Comparison of ENCODE assay signal across 15 cellular contexts in the genomic region with DNA sequence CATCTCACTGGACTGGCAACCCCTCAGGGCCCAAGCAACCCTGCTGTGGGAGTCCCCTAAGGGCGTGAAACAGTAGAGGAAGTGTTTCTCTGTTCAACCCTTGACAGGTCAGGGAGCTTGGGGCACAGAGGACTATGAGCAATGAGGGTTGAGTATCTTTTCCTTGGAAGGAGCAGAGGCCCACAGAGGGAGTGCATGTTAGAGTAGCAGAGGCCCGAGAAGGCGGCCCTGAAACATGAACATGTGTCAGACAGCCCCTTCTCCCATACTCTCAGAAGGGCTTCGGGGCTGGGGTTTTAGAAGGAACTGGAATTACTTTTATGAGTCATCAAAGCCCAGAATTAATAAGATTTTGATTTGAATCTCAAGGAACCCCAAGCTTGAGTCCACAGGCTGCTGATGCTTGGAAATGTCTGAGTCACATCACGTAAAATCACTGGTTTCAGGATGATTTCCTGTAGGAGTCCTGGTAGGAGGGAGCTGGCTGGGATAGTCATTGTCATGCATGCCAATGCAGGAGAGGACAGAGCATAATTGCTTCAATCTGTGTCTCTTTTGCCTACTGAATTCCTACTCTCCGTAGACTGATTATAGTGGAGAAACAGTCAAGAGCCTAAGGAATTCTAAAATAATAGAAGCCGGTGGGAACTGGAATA. TPM values are rescaled to one million over a fixed set of nuclear protein-coding genes. Genes with fewer than 3 reads are reported as not detected.
DNase-seq lines count a peak whose midpoint lies in the region; ATAC-seq and TF ChIP-seq lines count a peak whose summit lies in the region.
"Had no signal": no experiment of that assay in that cellular context is flagged by ENCODE, and none has a peak within 500 bp of the region (broad histone marks: within the 10 kb centered on the region; RNA-seq: fewer than 3 reads in every experiment).

No MANE protein-coding gene starts in this region.

- 0 out of 2 replicates have a peak overlapping the region, but pooled peaks have one; percentile 16 for H3K23ac ChIP-seq in IMR-90 (ENCODE audit: low read depth, low read length)

- ATAC-seq in IMR-90 (ENCODE audit: low read depth), result peak; percentile 84

- no peak overlapping the region for H3K56ac ChIP-seq in IMR-90 (ENCODE audit: extremely low read depth, insufficient read depth, low read length)

- H3K4me3 ChIP-seq in IMR-90 (ENCODE audit: insufficient read depth, low read depth, low read length), result no peak overlapping the region
- no peak overlapping the region for H3K4me3 ChIP-seq in cardiac fibroblast (replicated peaks in 1 of 2; ENCODE audit: low read depth in 2 of 2, low read length in 2 of 2)
- H3K4me3 ChIP-seq in neural progenitor cell, result no peak overlapping the region
- H3K4me3 ChIP-seq: vagina had no signal

- TF ChIP-seq POLR2A in IMR-90 (IDR thresholded peaks at IDR 0.05; ENCODE audit: low read depth, low read length), result no peak
- TF ChIP-seq POLR2A in erythroblast (IDR thresholded peaks at IDR 0.05; ENCODE audit: low read length), result no peak

- H2BK15ac ChIP-seq in IMR-90 (ENCODE audit: low read depth, low read length), result peak overlapping the region; percentile 49; the same call in 1 of the 3 replicates

- H3K36me3 Mint-ChIP-seq in neural progenitor cell, result no peaks in the 10 kb centered on the region
- no peaks in the 10 kb centered on the region for H3K36me3 Mint-ChIP-seq in activated CD4-positive, alpha-beta memory T cell treated with anti-CD3 and anti-CD28 coated beads, Interleukin-2, amount 10 ng/mL, durations not matched to agents 7 days and 5 days (ENCODE audit: low read depth)
- H3K36me3 Mint-ChIP-seq: activated naive CD4-positive, alpha-beta T cell treated with anti-CD3 and anti-CD28 coated beads, Interleukin-2, amount 50 U/mL, for 72 hours had no signal

- H2AK5ac ChIP-seq in IMR-90 (ENCODE audit: low read depth, low read length), result peak overlapping the region; percentile 53; the same call in 1 of the 2 replicates

- peak overlapping the region; percentile 75 to 78; a peak in 2 of 4 replicates for H4K8ac ChIP-seq in IMR-90 (ENCODE audit: low read depth in 2 of 2, low read length in 2 of 2)

- dilution Hi-C loops in IMR-90 (cut with HindIII; ENCODE audit: low sequenced_read_pairs, unreplicated experiment), result no loop called here

- no peaks in the 10 kb centered on the region for H3K27me3 ChIP-seq in IMR-90 (ENCODE audit: control insufficient read depth, insufficient read depth, low read length)
- no peaks in the 10 kb centered on the region for H3K27me3 ChIP-seq in neural progenitor cell
- H3K27me3 ChIP-seq: vagina had no signal

- peak overlapping the region; percentile 76 for H2BK20ac ChIP-seq in IMR-90 (ENCODE audit: low read depth, low read length)

- peak overlapping the region; percentile 73 for H3K4ac ChIP-seq in IMR-90 (ENCODE audit: low read depth, low read length)

- H2AFZ ChIP-seq in IMR-90 (replicated peaks; ENCODE audit: low read length, poor library complexity) (peak overlapping the region; percentile 82), neural progenitor cell (replicated peaks) (peak overlapping the region; percentile 17)

- no TSS peak for BruUV-seq in IMR-90 (replicated peaks; lab: Mats Ljungman, UMichigan)

- peak overlapping the region; percentile 79 for H2BK5ac ChIP-seq in IMR-90 (ENCODE audit: low read depth, low read length, poor library complexity, severe bottlenecking)

- H2BK120ac ChIP-seq in IMR-90 (ENCODE audit: low read depth, low read length), result peak overlapping the region; percentile 69; the same call in 1 of the 2 replicates

- CTCF ChIA-PET in IMR-90 (lab: Yijun Ruan, JAX), result no interaction called here
- CTCF ChIA-PET in activated CD4-positive, alpha-beta memory T cell treated with anti-CD3 and anti-CD28 coated beads, Interleukin-2, amount 10 ng/mL, durations not matched to agents 7 days and 5 days (lab: Charles Lee), result no interaction called here

- H3K9ac ChIP-seq in IMR-90 (ENCODE audit: low read depth, low read length), result no peak overlapping the region
- no peak overlapping the region for H3K9ac ChIP-seq in neural progenitor cell

- no peaks in the 10 kb centered on the region for H3K9me3 ChIP-seq in IMR-90 (ENCODE audit: control insufficient read depth, insufficient read depth, low read length)
- H3K9me3 ChIP-seq in neural progenitor cell (ENCODE audit: low read depth), result no peaks in the 10 kb centered on the region
- H3K9me3 ChIP-seq: vagina had no signal

- no peak overlapping the region for H3K27ac Mint-ChIP-seq in neural progenitor cell
- no peak overlapping the region for H3K27ac Mint-ChIP-seq in activated CD4-positive, alpha-beta memory T cell treated with anti-CD3 and anti-CD28 coated beads, Interleukin-2, amount 10 ng/mL, durations not matched to agents 7 days and 5 days
- H3K27ac Mint-ChIP-seq: activated naive CD4-positive, alpha-beta T cell treated with anti-CD3 and anti-CD28 coated beads, Interleukin-2, amount 50 U/mL, for 72 hours had no signal

- H3K9me1 ChIP-seq in IMR-90 (ENCODE audit: insufficient read depth, low read length), result peaks cover 6% of the 10 kb centered on the region

- peak overlapping the region; percentile 65 for H2AK9ac ChIP-seq in IMR-90 (replicated peaks; ENCODE audit: low read depth, low read length, poor library complexity)

- no peaks in the 10 kb centered on the region for H3K9me3 Mint-ChIP-seq in neural progenitor cell
- H3K9me3 Mint-ChIP-seq in activated CD4-positive, alpha-beta memory T cell treated with anti-CD3 and anti-CD28 coated beads, Interleukin-2, amount 10 ng/mL, durations not matched to agents 7 days and 5 days, result no peaks in the 10 kb centered on the region

- peak overlapping the region; percentile 21; the same call in 1 of the 2 replicates for H4K5ac ChIP-seq in IMR-90 (ENCODE audit: low read depth, low read length)

- peak; percentile 82 for DNase-seq in AG09319 (ENCODE audit: extremely low read depth, low read depth)
- peak; percentile 87 for DNase-seq in IMR-90
- peak; percentile 43 to 66 for DNase-seq in cardiac fibroblast (ENCODE audit: low read depth in 2 of 2)
- DNase-seq in neural progenitor cell (ENCODE audit: low spot score), result no peak
- DNase-seq in erythroblast (lab: John Stamatoyannopoulos, UW), result no peak
- DNase-seq in stimulated activated naive CD4-positive, alpha-beta T cell (lab: John Stamatoyannopoulos, UW), result no peak
- DNase-seq in activated CD4-positive, alpha-beta memory T cell treated with anti-CD3 and anti-CD28 coated beads, Interleukin-2, amount 10 ng/mL, durations not matched to agents 7 days and 5 days, result no peak
- DNase-seq in 8988T, result no peak
- DNase-seq: NCI-H510A; RPMI8226; stimulated activated CD4-positive, alpha-beta T cell treated with anti-CD3 and anti-CD28 coated beads, Interleukin-12 subunit alpha, Interleukin-12 subunit beta, amount 100 ng/mL, for 4 hours; T-helper 9 cell had no signal

- no peaks in the 10 kb centered on the region for H3K36me3 ChIP-seq in IMR-90 (ENCODE audit: control insufficient read depth, insufficient read depth, low read length)
- no peaks in the 10 kb centered on the region for H3K36me3 ChIP-seq in neural progenitor cell
- H3K36me3 ChIP-seq: vagina had no signal

- 80% methylated on average over 1 of the region's 7 CpGs; no CpG with 5 or more reads in 1 of the 2 experiments for WGBS in IMR-90 (ENCODE audit: extremely low coverage in 2 of 2, insufficient read length in 1 of 2), 2 experiments

- H3K4me1 ChIP-seq in IMR-90 (ENCODE audit: control insufficient read depth, insufficient read depth, low read length), result peaks cover 8% of the 10 kb centered on the region
- no peaks in the 10 kb centered on the region for H3K4me1 ChIP-seq in neural progenitor cell
- H3K4me1 ChIP-seq: vagina had no signal

- no peaks in the 10 kb centered on the region for H4K20me1 ChIP-seq in IMR-90 (ENCODE audit: insufficient read depth, low read length)
- H4K20me1 ChIP-seq in neural progenitor cell (ENCODE audit: low read depth), result no peaks in the 10 kb centered on the region

- TF ChIP-seq RAD21 in IMR-90 (IDR thresholded peaks at IDR 0.05; ENCODE audit: low read length), result no peak

- in situ Hi-C loops in IMR-90 (cut with MboI; ENCODE audit: low sequenced_read_pairs), result no loop called here

- no peaks in the 10 kb centered on the region for H3K27me3 Mint-ChIP-seq in neural progenitor cell (ENCODE audit: insufficient read depth, low read depth)
- peaks cover 24% of the 10 kb centered on the region for H3K27me3 Mint-ChIP-seq in activated CD4-positive, alpha-beta memory T cell treated with anti-CD3 and anti-CD28 coated beads, Interleukin-2, amount 10 ng/mL, durations not matched to agents 7 days and 5 days

- TF ChIP-seq CTCF in AG09319 (IDR thresholded peaks at IDR 0.05; ENCODE audit: low read depth, low read length), result no peak
- TF ChIP-seq CTCF in IMR-90 (conservative IDR thresholded peaks at IDR 0.05; ENCODE audit: low read depth, low read length), result no peak
- TF ChIP-seq CTCF in cardiac fibroblast (IDR thresholded peaks at IDR 0.05; ENCODE audit: low read depth, low read length), result no peak
- no peak for TF ChIP-seq CTCF in neural progenitor cell (IDR thresholded peaks at IDR 0.05)

- H3K79me1 ChIP-seq in IMR-90 (ENCODE audit: low read depth in 1 of 2, low read length in 2 of 2), result no peaks in the 10 kb centered on the region

- peaks cover 5% of the 10 kb centered on the region for H3K4me1 Mint-ChIP-seq in neural progenitor cell
- H3K4me1 Mint-ChIP-seq in activated CD4-positive, alpha-beta memory T cell treated with anti-CD3 and anti-CD28 coated beads, Interleukin-2, amount 10 ng/mL, durations not matched to agents 7 days and 5 days, result peaks cover 3% of the 10 kb centered on the region

- intact Hi-C loops in IMR-90 (cut with micrococcal nuclease), result no loop called here

- no peaks in the 10 kb centered on the region for H3F3A ChIP-seq in neural progenitor cell (ENCODE audit: low read depth)

- POLR2A ChIA-PET in IMR-90 (lab: Charles Lee; ENCODE audit: unreplicated experiment), result no interaction called here
- POLR2A ChIA-PET in activated CD4-positive, alpha-beta memory T cell treated with anti-CD3 and anti-CD28 coated beads, Interleukin-2, amount 10 ng/mL, durations not matched to agents 7 days and 5 days (lab: Charles Lee), result no interaction called here

- H3K79me2 ChIP-seq in neural progenitor cell (ENCODE audit: low read depth), result no peaks in the 10 kb centered on the region

- peak overlapping the region; percentile 65 for H3K14ac ChIP-seq in IMR-90 (replicated peaks; ENCODE audit: low read depth, low read length)

- H3K18ac ChIP-seq in IMR-90 (ENCODE audit: low read depth, low read length), result 0 out of 2 replicates have a peak overlapping the region, but pooled peaks have one; percentile 61

- peak overlapping the region; percentile 79 for H4K91ac ChIP-seq in IMR-90 (ENCODE audit: insufficient read depth, low read depth, low read length)

- H3K27ac ChIP-seq in IMR-90 (ENCODE audit: insufficient read depth, low read length) (no peak overlapping the region), neural progenitor cell (no peak overlapping the region)
- H3K27ac ChIP-seq: C4-2B, vagina had no signal

- H3K4me2 ChIP-seq in IMR-90 (ENCODE audit: low read depth, low read length) (no peak overlapping the region), neural progenitor cell (no peak overlapping the region)

- no peak overlapping the region for H3K4me3 Mint-ChIP-seq in neural progenitor cell
- no peak overlapping the region for H3K4me3 Mint-ChIP-seq in activated CD4-positive, alpha-beta memory T cell treated with anti-CD3 and anti-CD28 coated beads, Interleukin-2, amount 10 ng/mL, durations not matched to agents 7 days and 5 days

RNA-seq across cellular contexts. Expression of a gene that starts 22.6 kb away (rescaled TPM):
- total RNA-seq in IMR-90 (2012; rRNA removed), result 2.3 and 3.6 TPM in 2 replicates
- 3.0 and 3.7 TPM in 2 replicates for polyA plus RNA-seq in IMR-90 (2012; rRNA removed)
- polyA plus RNA-seq in IMR-90 (2012; cell fraction: cytosol; rRNA removed), result 5.4 and 6.8 TPM in 2 replicates
- polyA plus RNA-seq in IMR-90 (2012; cell fraction: nucleus; rRNA removed; ENCODE audit: low replicate concordance), result 5.2 TPM in 2 replicates
- total RNA-seq in neural progenitor cell (ENCODE audit: low replicate concordance), result 6.6 and 6.8 TPM in 2 replicates
- total RNA-seq in activated CD4-positive, alpha-beta memory T cell treated with anti-CD3 and anti-CD28 coated beads, Interleukin-2, amount 10 ng/mL, durations not matched to agents 7 days and 5 days, result 1 to 10 TPM; 7.3 to 7.6 TPM

RNA-seq across cellular contexts. Expression of a gene that starts 22.7 kb away (rescaled TPM):
- total RNA-seq in IMR-90 (2012; rRNA removed), result 110 and 111 TPM in 2 replicates
- polyA plus RNA-seq in IMR-90 (2012; rRNA removed), result 24.4 and 27.8 TPM in 2 replicates
- 6.6 and 7.7 TPM in 2 replicates for polyA plus RNA-seq in IMR-90 (2012; cell fraction: cytosol; rRNA removed)
- 2.7 and 18.4 TPM in 2 replicates for polyA plus RNA-seq in IMR-90 (2012; cell fraction: nucleus; rRNA removed; ENCODE audit: low replicate concordance)
- total RNA-seq in neural progenitor cell (ENCODE audit: low replicate concordance), result 44.5 and 61.1 TPM in 2 replicates
- total RNA-seq in activated CD4-positive, alpha-beta memory T cell treated with anti-CD3 and anti-CD28 coated beads, Interleukin-2, amount 10 ng/mL, durations not matched to agents 7 days and 5 days, result 10 to 100 TPM; 36.5 to 46.3 TPM

Comparison
In these comparisons a context has a peak if more than half of its experiments do, and no peak if none do; other contexts are left out.
1. DNase-seq: peak in AG09319 (single experiment), IMR-90 (single experiment) and cardiac fibroblast (2 of 2); none in neural progenitor cell (single experiment), erythroblast (0 of 2), stimulated activated naive CD4-positive, alpha-beta T cell (0 of 6), activated CD4-positive, alpha-beta memory T cell treated with anti-CD3 and anti-CD28 coated beads, Interleukin-2, amount 10 ng/mL, durations not matched to agents 7 days and 5 days (single experiment) and 8988T (single experiment).